ENCODE assay signal across 14 cellular contexts in the genomic region with DNA sequence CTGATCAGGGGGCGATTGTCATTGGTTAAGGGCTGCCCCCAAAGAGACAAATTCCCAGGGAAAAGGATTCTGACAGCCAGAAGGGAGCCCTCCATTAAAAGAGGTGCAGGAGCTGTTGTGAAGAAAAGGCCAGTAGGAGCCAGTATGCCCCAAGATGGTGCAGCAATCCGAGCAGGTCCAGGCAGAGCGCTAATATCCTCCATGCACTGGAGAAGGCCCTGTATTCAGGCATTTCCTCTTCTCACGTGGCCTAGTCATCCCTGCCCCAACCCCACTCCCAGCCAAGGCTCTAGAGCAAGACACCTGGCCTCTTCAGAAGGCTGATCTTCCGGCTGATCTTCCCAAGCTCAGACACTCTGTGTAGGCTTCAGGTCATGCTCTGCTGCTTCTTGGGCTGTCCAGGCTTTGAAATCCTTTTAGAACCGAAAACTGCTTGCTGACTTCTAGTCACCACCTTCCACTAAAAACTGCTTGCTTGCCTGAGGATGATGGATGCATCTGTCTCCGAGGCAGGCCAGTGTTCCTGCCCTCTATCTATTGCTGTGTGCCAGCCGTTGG.
DNase-seq lines count a peak whose midpoint lies in the region; ATAC-seq, FAIRE-seq and TF ChIP-seq lines count a peak whose summit lies in the region.
"Had no signal": no experiment of that assay in that cellular context is flagged by ENCODE, and none has a peak within 500 bp of the region (broad histone marks: within the 10 kb centered on the region; RNA-seq: fewer than 3 reads in every experiment).

No MANE protein-coding gene starts in this region.

- H4K20me1 ChIP-seq in keratinocyte (ENCODE audit: control insufficient read depth, extremely low read depth, insufficient read depth, low read length), result no peaks in the 10 kb centered on the region

- dilution Hi-C loops in keratinocyte (cut with MboI; ENCODE audit: extremely low pct_ligation_motif_present, low sequenced_read_pairs), result no loop called here

- no peaks in the 10 kb centered on the region for H3K36me3 Mint-ChIP-seq in MCF 10A (ENCODE audit: insufficient read depth, unreplicated experiment)
- peaks cover 7 to 13% of the 10 kb centered on the region in 2 donors for H3K36me3 Mint-ChIP-seq in activated naive CD4-positive, alpha-beta T cell treated with anti-CD3 and anti-CD28 coated beads, Interleukin-2, amount 50 U/mL, for 72 hours

- BruUV-seq in MCF 10A (replicated peaks; lab: Mats Ljungman, UMichigan), result no TSS peak

- peaks cover 14% of the 10 kb centered on the region for H3K9me3 Mint-ChIP-seq in MCF 10A (ENCODE audit: unreplicated experiment)
- peaks cover 6 to 12% of the 10 kb centered on the region in 2 donors for H3K9me3 Mint-ChIP-seq in activated naive CD4-positive, alpha-beta T cell treated with anti-CD3 and anti-CD28 coated beads, Interleukin-2, amount 50 U/mL, for 72 hours

- TF ChIP-seq CTCF in MCF 10A (IDR thresholded peaks at IDR 0.05; ENCODE audit: unreplicated experiment) (no peak), keratinocyte (optimal IDR thresholded peaks at IDR 0.05 in 1 of 3, IDR thresholded peaks at IDR 0.05 in 1 of 3, conservative IDR thresholded peaks at IDR 0.05 in 1 of 3; ENCODE audit: extremely low read depth in 1 of 3, insufficient read depth in 2 of 3, low read length in 3 of 3) (peak in 1 of 3 experiments; percentile 63), esophagus squamous epithelium (IDR thresholded peaks at IDR 0.05) (no peak)

- peaks cover 35% of the 10 kb centered on the region for H3K4me1 ChIP-seq in keratinocyte (ENCODE audit: control insufficient read depth, extremely low read depth, insufficient read depth, low read length)
- H3K4me1 ChIP-seq in esophagus squamous epithelium, result peaks cover 0 to 18% (median 0%) of the 10 kb centered on the region in 3 donors
- H3K4me1 ChIP-seq: Caco-2 had no signal

- peaks cover 2% of the 10 kb centered on the region for H3K9me1 ChIP-seq in keratinocyte (ENCODE audit: control insufficient read depth, extremely low read depth, insufficient read depth, low read length)

- POLR2A ChIA-PET in MCF 10A (lab: Yijun Ruan, JAX), result no interaction called here

- H3K27ac ChIP-seq in keratinocyte (ENCODE audit: control insufficient read depth, insufficient read depth, low read length), result no peak overlapping the region
- H3K27ac ChIP-seq in esophagus squamous epithelium, result no peak overlapping the region
- H3K27ac ChIP-seq: C4-2B, SK-N-MC had no signal

- H3K27me3 ChIP-seq in keratinocyte (ENCODE audit: control insufficient read depth, extremely low read depth, insufficient read depth, low read length) (no peaks in the 10 kb centered on the region), esophagus squamous epithelium (peaks cover 0 to 17% (median 0%) of the 10 kb centered on the region in 4 donors)

- H3K4me2 ChIP-seq in keratinocyte (ENCODE audit: control insufficient read depth, extremely low read depth, insufficient read depth, low read depth, low read length), result peak overlapping the region; percentile 44

- no peak overlapping the region for H3K4me3 Mint-ChIP-seq in MCF 10A (ENCODE audit: unreplicated experiment)

- peak; percentile 90 for FAIRE-seq in keratinocyte (lab: Jason Lieb, UNC)

- intact Hi-C loops in MCF 10A (cut with micrococcal nuclease), result no loop called here
- intact Hi-C loops in esophagus squamous epithelium (cut with DNase I), result no loop called here

- no peak for TF ChIP-seq POLR2A in esophagus squamous epithelium (IDR thresholded peaks at IDR 0.05)

- ATAC-seq in activated naive CD4-positive, alpha-beta T cell treated with anti-CD3 and anti-CD28 coated beads, Interleukin-2, amount 50 U/mL, for 72 hours, result no peak

- DNase-seq in CD1c-positive myeloid dendritic cell (ENCODE audit: extremely low spot score) (peak; percentile 14), KBM-7 (peak; percentile 17), MCF 10A (ENCODE audit: unreplicated experiment) (no peak), keratinocyte (ENCODE audit: low read depth, low spot score) (no peak), NCI-H2107 (lab: John Stamatoyannopoulos, UW) (no peak), NCI-H748 treated with DMSO at 0.1 percent for 48 hours (lab: John Stamatoyannopoulos, UW) (no peak), esophagus squamous epithelium (lab: John Stamatoyannopoulos, UW) (no peak)
- no peak for DNase-seq in activated naive CD4-positive, alpha-beta T cell treated with anti-CD3 and anti-CD28 coated beads, Interleukin-2, amount 50 U/mL, for 72 hours (ENCODE audit: low spot score in 2 of 2)
- DNase-seq: Caco-2, NCI-H1436, NCI-H2029 treated with DMSO at 0.1 percent for 48 hours, NCI-H69 had no signal

- H3K27me3 Mint-ChIP-seq in MCF 10A (ENCODE audit: insufficient read depth, unreplicated experiment), result no peaks in the 10 kb centered on the region

- peaks cover 27% of the 10 kb centered on the region for H3K4me1 Mint-ChIP-seq in MCF 10A (ENCODE audit: insufficient read depth, unreplicated experiment)

- CTCF ChIA-PET in MCF 10A (lab: Yijun Ruan, JAX), result interaction anchor here (0.6 kb wide), 1 partner anchor 331 kb away, joined by 3 read pairs; a partner anchor contains a TSS

- peak overlapping the region; percentile 63 for H3K27ac Mint-ChIP-seq in MCF 10A (ENCODE audit: low read depth, unreplicated experiment)
- H3K27ac Mint-ChIP-seq in activated naive CD4-positive, alpha-beta T cell treated with anti-CD3 and anti-CD28 coated beads, Interleukin-2, amount 50 U/mL, for 72 hours, result peak overlapping the region in 1 of 2 donors; percentile 26

- no peaks in the 10 kb centered on the region for H3K79me2 ChIP-seq in keratinocyte (ENCODE audit: control insufficient read depth, insufficient read depth, low read length)

- no peak overlapping the region for H2AFZ ChIP-seq in keratinocyte (ENCODE audit: control insufficient read depth, low read length)

- H3K9ac ChIP-seq in keratinocyte (ENCODE audit: control insufficient read depth, extremely low read depth, insufficient read depth, low read length), result no peak overlapping the region

- H3K4me3 ChIP-seq in keratinocyte (ENCODE audit: control insufficient read depth in 2 of 3, extremely low read depth in 1 of 3, insufficient read depth in 2 of 3, low read depth in 1 of 3, low read length in 3 of 3) (no peak overlapping the region), esophagus squamous epithelium (no peak overlapping the region)
- H3K4me3 ChIP-seq: SK-N-MC had no signal

- WGBS in esophagus squamous epithelium, 2 donors, result 72 to 81% methylated on average over 7 to 8 of the region's 8 CpGs

- H3K9me3 ChIP-seq in keratinocyte (ENCODE audit: control insufficient read depth, low read depth, low read length) (peaks cover 2% of the 10 kb centered on the region), esophagus squamous epithelium (peaks cover 0 to 11% (median 0%) of the 10 kb centered on the region in 3 donors)

- in situ Hi-C loops in KBM-7 (cut with MboI; ENCODE audit: low pct_unique_long_range_greater_than_20kb, low sequenced_read_pairs), result no loop called here

- no peaks in the 10 kb centered on the region for H3K36me3 ChIP-seq in keratinocyte (ENCODE audit: control insufficient read depth in 2 of 2, extremely low read depth in 1 of 2, insufficient read depth in 2 of 2, low read length in 2 of 2)
- H3K36me3 ChIP-seq in esophagus squamous epithelium, result no peaks in the 10 kb centered on the region

Comparison
In these comparisons a context has a peak if more than half of its experiments do, and no peak if none do; other contexts are left out.
1. DNase-seq: peak in CD1c-positive myeloid dendritic cell (single experiment) and KBM-7 (single experiment); none in MCF 10A (single experiment), keratinocyte (single experiment), NCI-H2107 (single experiment), NCI-H748 treated with DMSO at 0.1 percent for 48 hours (single experiment), esophagus squamous epithelium (single experiment) and activated naive CD4-positive, alpha-beta T cell treated with anti-CD3 and anti-CD28 coated beads, Interleukin-2, amount 50 U/mL, for 72 hours (0 of 2).